1 cellular context compared by ENCODE assay signal in the genomic region with DNA sequence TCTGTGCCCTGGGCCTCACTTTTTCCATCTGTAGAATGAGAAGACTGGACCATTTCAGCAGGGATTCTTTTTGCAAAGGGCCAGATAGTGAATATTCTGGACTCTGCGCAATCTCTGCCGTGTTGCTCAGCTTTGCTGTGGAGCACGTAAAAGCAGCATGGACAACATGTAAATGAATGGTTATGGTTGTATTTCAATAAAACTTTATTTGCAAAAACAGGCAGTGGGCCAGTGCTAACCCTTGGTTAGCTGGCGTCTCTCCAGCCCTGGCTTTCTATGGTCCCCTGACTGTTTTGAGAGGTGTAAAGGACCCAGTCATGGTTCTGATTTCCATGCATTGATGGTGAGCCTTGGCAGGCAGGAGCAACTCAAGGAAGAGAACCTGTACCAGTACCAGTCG.
TF ChIP-seq lines count a peak whose summit lies in the region.

No MANE protein-coding gene starts in this region.

TF ChIP-seq in HepG2, 621 proteins besides CTCF, POLR2A, EP300 and RAD21 (continued from another document):
- TF ChIP-seq THAP9 (CRISPR knock-in tag; IDR thresholded peaks at IDR 0.05; ENCODE audit: borderline replicate concordance), result no peak
